Comparison of ENCODE assay signal across 2 cellular contexts in genomic region chr10:97771055-97771811, GRCh38.
TF ChIP-seq lines count a peak whose summit lies in the region.

No MANE protein-coding gene starts in this region.

TF ChIP-seq in HEK293T, 16 proteins besides CTCF, POLR2A, EP300 and RAD21:
- no peak for TF ChIP-seq BHLHE40 (IDR thresholded peaks at IDR 0.05; ENCODE audit: borderline replicate concordance)
- no peak for TF ChIP-seq FOXK2 (IDR thresholded peaks at IDR 0.05)
- no peak; the same call in 1 of the 2 replicates for TF ChIP-seq L3MBTL2 (conservative IDR thresholded peaks at IDR 0.05)

TF ChIP-seq in HepG2, 621 proteins besides CTCF, POLR2A, EP300 and RAD21 (continues in another document):
- TF ChIP-seq DR1 (CRISPR knock-in tag; IDR thresholded peaks at IDR 0.05) (no peak), GATAD2A (CRISPR knock-in tag; IDR thresholded peaks at IDR 0.05) (no peak), HMGA1 (CRISPR knock-in tag; conservative IDR thresholded peaks at IDR 0.05) (no peak), EZH2 (conservative IDR thresholded peaks at IDR 0.05; ENCODE audit: low read depth, low read length) (peak; percentile 79; the same call in 1 of the 2 replicates), PAF1 (CRISPR knock-in tag; IDR thresholded peaks at IDR 0.05) (no peak), MAF1 (CRISPR knock-in tag; IDR thresholded peaks at IDR 0.05; ENCODE audit: borderline replicate concordance) (no peak), XRCC5 (optimal IDR thresholded peaks at IDR 0.05; ENCODE audit: low read length) (no peak), SKI (IDR thresholded peaks at IDR 0.05; ENCODE audit: partially characterized antibody) (no peak), NFAT5 (CRISPR knock-in tag; IDR thresholded peaks at IDR 0.05) (no peak), KDM2A (CRISPR knock-in tag; IDR thresholded peaks at IDR 0.05; ENCODE audit: borderline replicate concordance, low read depth) (peak; percentile 41; the same call in 1 of the 2 replicates), DRAP1 (CRISPR knock-in tag; IDR thresholded peaks at IDR 0.05) (no peak), TOE1 (CRISPR knock-in tag; IDR thresholded peaks at IDR 0.05) (no peak), MTF2 (CRISPR knock-in tag; IDR thresholded peaks at IDR 0.05; ENCODE audit: borderline replicate concordance) (peak; percentile 74; the same call in 1 of the 2 replicates), ZNF597 (CRISPR knock-in tag; IDR thresholded peaks at IDR 0.05) (no peak), ZNF275 (CRISPR knock-in tag; IDR thresholded peaks at IDR 0.05; ENCODE audit: borderline replicate concordance) (no peak), ATF6 (CRISPR knock-in tag; conservative IDR thresholded peaks at IDR 0.05) (no peak), MED8 (CRISPR knock-in tag; IDR thresholded peaks at IDR 0.05; ENCODE audit: insufficient replicate concordance) (no peak), MYPOP (CRISPR knock-in tag; IDR thresholded peaks at IDR 0.05) (peak; percentile 95), ZFY (CRISPR knock-in tag; IDR thresholded peaks at IDR 0.05) (peak; percentile 30; the same call in 1 of the 2 replicates), ZNF264 (CRISPR knock-in tag; IDR thresholded peaks at IDR 0.05) (no peak), HCFC1 (IDR thresholded peaks at IDR 0.05; ENCODE audit: low read depth, low read length) (no peak), SCMH1 (CRISPR knock-in tag; IDR thresholded peaks at IDR 0.05; ENCODE audit: borderline replicate concordance) (no peak), MEIS1 (CRISPR knock-in tag; IDR thresholded peaks at IDR 0.05; ENCODE audit: borderline replicate concordance) (no peak), ZNF234 (CRISPR knock-in tag; conservative IDR thresholded peaks at IDR 0.05) (no peak), ATF3 (CRISPR knock-in tag; IDR thresholded peaks at IDR 0.05) (no peak), ZNF331 (CRISPR knock-in tag; IDR thresholded peaks at IDR 0.05) (0 out of 2 replicates have a peak, but pooled peaks have one; percentile 9), ATF7-NPFF (CRISPR knock-in tag; IDR thresholded peaks at IDR 0.05; ENCODE audit: low read depth) (0 out of 2 replicates have a peak, but pooled peaks have one; percentile 30), TEF (CRISPR knock-in tag; IDR thresholded peaks at IDR 0.05) (no peak), HNRNPLL (IDR thresholded peaks at IDR 0.05; ENCODE audit: low read depth, low read length, poor library complexity, severe bottlenecking) (peak; percentile 47), PAX8 (CRISPR knock-in tag; IDR thresholded peaks at IDR 0.05; ENCODE audit: borderline replicate concordance) (no peak), ZNF468 (CRISPR knock-in tag; IDR thresholded peaks at IDR 0.05) (no peak), RBM22 (optimal IDR thresholded peaks at IDR 0.05; ENCODE audit: low read length) (no peak), ZNF44 (CRISPR knock-in tag; IDR thresholded peaks at IDR 0.05) (no peak), CAMTA2 (CRISPR knock-in tag; IDR thresholded peaks at IDR 0.05; ENCODE audit: borderline replicate concordance) (0 out of 2 replicates have a peak, but pooled peaks have one; percentile 30), HIVEP1 (CRISPR knock-in tag; IDR thresholded peaks at IDR 0.05) (no peak), ATF5 (CRISPR knock-in tag; IDR thresholded peaks at IDR 0.05; ENCODE audit: low read depth) (no peak), POGZ (CRISPR knock-in tag; IDR thresholded peaks at IDR 0.05) (no peak), NKX3-1 (CRISPR knock-in tag; IDR thresholded peaks at IDR 0.05) (no peak), KMT2B (CRISPR knock-in tag; IDR thresholded peaks at IDR 0.05) (no peak), FLYWCH1 (CRISPR knock-in tag; IDR thresholded peaks at IDR 0.05) (no peak), NFE2L1 (CRISPR knock-in tag; IDR thresholded peaks at IDR 0.05; ENCODE audit: borderline replicate concordance) (no peak), ZBTB39 (CRISPR knock-in tag; IDR thresholded peaks at IDR 0.05) (no peak), ZNF7 (CRISPR knock-in tag; IDR thresholded peaks at IDR 0.05) (no peak), HOXA3 (CRISPR knock-in tag; IDR thresholded peaks at IDR 0.05) (no peak; the same call in 1 of the 2 replicates), ZNF777 (CRISPR knock-in tag; IDR thresholded peaks at IDR 0.05) (peak; percentile 87), GMEB2 (CRISPR knock-in tag; IDR thresholded peaks at IDR 0.05; ENCODE audit: low read depth) (no peak), PCBP2 (optimal IDR thresholded peaks at IDR 0.05; ENCODE audit: low read depth, low read length, poor library complexity, severe bottlenecking) (no peak), ZNF768 (CRISPR knock-in tag; IDR thresholded peaks at IDR 0.05) (peak; percentile 35; the same call in 1 of the 2 replicates), BATF2 (CRISPR knock-in tag; IDR thresholded peaks at IDR 0.05) (no peak), ZFX (CRISPR knock-in tag; IDR thresholded peaks at IDR 0.05; ENCODE audit: low read depth) (0 out of 2 replicates have a peak, but pooled peaks have one; percentile 14), ZNF616 (CRISPR knock-in tag; IDR thresholded peaks at IDR 0.05; ENCODE audit: low read depth) (no peak)
